In genomic region chr15:44325568-44325967, GRCh38 we compare ENCODE assay signal across 15 cellular contexts.
"Had no signal": no experiment of that assay in that cellular context is flagged by ENCODE, and none has a peak within 500 bp of the region (broad histone marks: within the 10 kb centered on the region; RNA-seq: fewer than 3 reads in every experiment).

No MANE protein-coding gene starts in this region.

- H3K9me3 Mint-ChIP-seq: activated CD4-positive, alpha-beta memory T cell treated with anti-CD3 and anti-CD28 coated beads, Interleukin-2, amount 10 ng/mL, durations not matched to agents 7 days and 5 days; activated naive CD8-positive, alpha-beta T cell treated with anti-CD3 and anti-CD28 coated beads for 36 hours; naive thymus-derived CD4-positive, alpha-beta T cell; stimulated activated naive B cell treated with anti-CD40 and anti-IgM and Interleukin-4, amounts not matched to agents 10 μg/mL and 1 μg/mL and 100 μg/mL, for 72 hours had no signal

- H3K27ac Mint-ChIP-seq: activated CD4-positive, alpha-beta memory T cell treated with anti-CD3 and anti-CD28 coated beads, Interleukin-2, amount 10 ng/mL, durations not matched to agents 7 days and 5 days; activated naive CD8-positive, alpha-beta T cell treated with anti-CD3 and anti-CD28 coated beads for 36 hours; stimulated activated naive B cell treated with anti-CD40 and anti-IgM and Interleukin-4, amounts not matched to agents 10 μg/mL and 1 μg/mL and 100 μg/mL, for 72 hours had no signal

- H3K4me3 ChIP-seq: esophagus squamous epithelium, lower lobe of right lung, sigmoid colon had no signal

- H3K4me1 ChIP-seq: esophagus squamous epithelium, lower lobe of right lung, sigmoid colon had no signal

- ATAC-seq: left cardiac atrium; lower lobe of right lung; naive thymus-derived CD4-positive, alpha-beta T cell; stimulated activated naive B cell treated with anti-CD40 and anti-IgM and Interleukin-4, amounts not matched to agents 10 μg/mL and 1 μg/mL and 100 μg/mL, for 72 hours had no signal

- H3K27ac ChIP-seq: esophagus squamous epithelium, lower lobe of right lung, sigmoid colon had no signal

- H3K36me3 ChIP-seq: esophagus squamous epithelium, lower lobe of right lung, sigmoid colon had no signal

- H3K4me3 Mint-ChIP-seq: activated CD4-positive, alpha-beta memory T cell treated with anti-CD3 and anti-CD28 coated beads, Interleukin-2, amount 10 ng/mL, durations not matched to agents 7 days and 5 days; activated naive CD8-positive, alpha-beta T cell treated with anti-CD3 and anti-CD28 coated beads for 36 hours; naive thymus-derived CD4-positive, alpha-beta T cell; stimulated activated naive B cell treated with anti-CD40 and anti-IgM and Interleukin-4, amounts not matched to agents 10 μg/mL and 1 μg/mL and 100 μg/mL, for 72 hours had no signal

- H3K9me3 ChIP-seq: esophagus squamous epithelium, lower lobe of right lung, sigmoid colon had no signal

- H3K27me3 Mint-ChIP-seq: activated CD4-positive, alpha-beta memory T cell treated with anti-CD3 and anti-CD28 coated beads, Interleukin-2, amount 10 ng/mL, durations not matched to agents 7 days and 5 days; activated naive CD8-positive, alpha-beta T cell treated with anti-CD3 and anti-CD28 coated beads for 36 hours; naive thymus-derived CD4-positive, alpha-beta T cell; stimulated activated naive B cell treated with anti-CD40 and anti-IgM and Interleukin-4, amounts not matched to agents 10 μg/mL and 1 μg/mL and 100 μg/mL, for 72 hours had no signal

- H3K4me1 Mint-ChIP-seq: activated CD4-positive, alpha-beta memory T cell treated with anti-CD3 and anti-CD28 coated beads, Interleukin-2, amount 10 ng/mL, durations not matched to agents 7 days and 5 days; stimulated activated naive B cell treated with anti-CD40 and anti-IgM and Interleukin-4, amounts not matched to agents 10 μg/mL and 1 μg/mL and 100 μg/mL, for 72 hours had no signal

- H3K36me3 Mint-ChIP-seq: activated naive CD8-positive, alpha-beta T cell treated with anti-CD3 and anti-CD28 coated beads for 36 hours; stimulated activated naive B cell treated with anti-CD40 and anti-IgM and Interleukin-4, amounts not matched to agents 10 μg/mL and 1 μg/mL and 100 μg/mL, for 72 hours had no signal

- H3K27me3 ChIP-seq: esophagus squamous epithelium, sigmoid colon had no signal

- DNase-seq: activated CD4-positive, alpha-beta memory T cell treated with anti-CD3 and anti-CD28 coated beads, Interleukin-2, amount 10 ng/mL, durations not matched to agents 7 days and 5 days; activated CD4-positive, CD25-positive, alpha-beta regulatory T cell treated with anti-CD3 and anti-CD28 coated beads, Interleukin-2, amount 50 U/mL, for 72 hours; activated gamma-delta T cell treated with Interleukin-2 at 50 U/mL for 16 hours; activated naive CD8-positive, alpha-beta T cell treated with anti-CD3 and anti-CD28 coated beads for 36 hours; activated T-cell treated with anti-CD3 and anti-CD28 coated beads, Interleukin-2, amount 50 U/mL, for 48 hours; anterior cingulate cortex; esophagus squamous epithelium; foreskin fibroblast; left cardiac atrium; lower lobe of right lung; naive thymus-derived CD4-positive, alpha-beta T cell; sigmoid colon; stimulated activated CD4-positive, alpha-beta T cell treated with anti-CD3 and anti-CD28 coated beads, Interleukin-2, amount 100 ng/mL, for 24 hours; stimulated activated naive B cell treated with anti-CD40 and anti-IgM and Interleukin-4, amounts not matched to agents 10 μg/mL and 1 μg/mL and 100 μg/mL, for 72 hours; trophoblast cell had no signal
